In genomic region chr2:144230057-144230451, GRCh38 we compare ENCODE assay signal across 19 cellular contexts.
DNase-seq lines count a peak whose midpoint lies in the region; ATAC-seq and TF ChIP-seq lines count a peak whose summit lies in the region.
"Had no signal": no experiment of that assay in that cellular context is flagged by ENCODE, and none has a peak within 500 bp of the region (broad histone marks: within the 10 kb centered on the region; RNA-seq: fewer than 3 reads in every experiment).

No MANE protein-coding gene starts in this region.

- peaks cover 20% of the 10 kb centered on the region for H3K4me1 ChIP-seq in CD8-positive, alpha-beta memory T cell (ENCODE audit: insufficient read depth, low read length)
- H3K4me1 ChIP-seq in GM23338 (ENCODE audit: insufficient read depth) (peaks cover 39% of the 10 kb centered on the region), OCI-LY1 (ENCODE audit: insufficient read depth, low read length, severe bottlenecking) (peaks cover 61% of the 10 kb centered on the region)

- H3K9me2 ChIP-seq in GM23338 (ENCODE audit: insufficient read depth) (no peaks in the 10 kb centered on the region), OCI-LY1 (ENCODE audit: low read depth, low read length) (no peaks in the 10 kb centered on the region)

- no peak overlapping the region for H2AFZ ChIP-seq in GM23338
- H2AFZ ChIP-seq in OCI-LY1 (ENCODE audit: low read length), result no peak overlapping the region

- no peaks in the 10 kb centered on the region for H3K9me3 ChIP-seq in CD8-positive, alpha-beta memory T cell (ENCODE audit: low read length)
- H3K9me3 ChIP-seq in OCI-LY1 (ENCODE audit: low read length), result no peaks in the 10 kb centered on the region

- peaks cover 3 to 6% (median 4%) of the 10 kb centered on the region in 3 donors for H3K36me3 Mint-ChIP-seq in CD8-positive, alpha-beta memory T cell
- no peaks in the 10 kb centered on the region for H3K36me3 Mint-ChIP-seq in GM23338 (ENCODE audit: low read depth)

- peaks cover 0 to 3% (median 0%) of the 10 kb centered on the region in 5 donors for H3K9me3 Mint-ChIP-seq in CD8-positive, alpha-beta memory T cell
- no peaks in the 10 kb centered on the region for H3K9me3 Mint-ChIP-seq in GM23338
- H3K9me3 Mint-ChIP-seq: CD8-positive, alpha-beta T cell; memory B cell; stimulated activated memory B cell treated with anti-CD40 and anti-IgM and Interleukin-4, amounts not matched to agents 10 μg/mL and 1 μg/mL and 100 μg/mL, for 72 hours had no signal

- CTCF ChIA-PET in CD8-positive, alpha-beta memory T cell (lab: Charles Lee), result no interaction called here

- H3K79me2 ChIP-seq in GM23338 (replicated peaks; ENCODE audit: insufficient read depth) (no peaks in the 10 kb centered on the region), OCI-LY1 (ENCODE audit: insufficient read depth, low read length) (peaks cover 8% of the 10 kb centered on the region; the same call in 1 of the 2 replicates)

- H4K20me1 ChIP-seq in GM23338 (replicated peaks; ENCODE audit: insufficient read depth) (no peaks in the 10 kb centered on the region), OCI-LY1 (ENCODE audit: insufficient read depth, low read length) (no peaks in the 10 kb centered on the region)

- no peak for TF ChIP-seq CTCF in GM23338 (conservative IDR thresholded peaks at IDR 0.05; ENCODE audit: low read depth in 2 of 2)
- TF ChIP-seq CTCF in OCI-LY1 (IDR thresholded peaks at IDR 0.05; ENCODE audit: low read length), result no peak

- H3K4me1 Mint-ChIP-seq in CD8-positive, alpha-beta memory T cell, result peaks cover 53 to 85% (median 58%) of the 10 kb centered on the region in 3 donors
- peaks cover 50% of the 10 kb centered on the region for H3K4me1 Mint-ChIP-seq in GM23338

- no peaks in the 10 kb centered on the region for H3K36me3 ChIP-seq in CD8-positive, alpha-beta memory T cell (ENCODE audit: insufficient read depth, low read length)
- H3K36me3 ChIP-seq in GM23338 (ENCODE audit: insufficient read depth), result no peaks in the 10 kb centered on the region
- H3K36me3 ChIP-seq in OCI-LY1 (ENCODE audit: insufficient read depth, low read length), result peaks cover 14% of the 10 kb centered on the region; the same call in 1 of the 2 replicates

- H3K4me3 ChIP-seq in CD8-positive, alpha-beta memory T cell (ENCODE audit: low read length), result no peak overlapping the region
- H3K4me3 ChIP-seq in GM23338, result no peak overlapping the region
- no peak overlapping the region for H3K4me3 ChIP-seq in OCI-LY1 (ENCODE audit: low read depth, low read length, poor library complexity, severe bottlenecking)

- H3K4me2 ChIP-seq in GM23338 (no peak overlapping the region), OCI-LY1 (ENCODE audit: low read length) (no peak overlapping the region)

- POLR2A ChIA-PET in CD8-positive, alpha-beta memory T cell (lab: Charles Lee), result no interaction called here

- H3F3A ChIP-seq in GM23338 (replicated peaks; ENCODE audit: low read depth) (no peaks in the 10 kb centered on the region), OCI-LY1 (ENCODE audit: insufficient read depth, low read length) (no peaks in the 10 kb centered on the region)

- H3K27me3 ChIP-seq in CD8-positive, alpha-beta memory T cell (ENCODE audit: insufficient read depth, low read length, poor library complexity, severe bottlenecking), result no peaks in the 10 kb centered on the region
- H3K27me3 ChIP-seq in GM23338 (ENCODE audit: insufficient read depth) (no peaks in the 10 kb centered on the region), OCI-LY1 (ENCODE audit: insufficient read depth, low read length) (no peaks in the 10 kb centered on the region)

- peak overlapping the region in 1 of 7 donors; percentile 55 for H3K4me3 Mint-ChIP-seq in CD8-positive, alpha-beta memory T cell
- H3K4me3 Mint-ChIP-seq in GM23338, result no peak overlapping the region
- H3K4me3 Mint-ChIP-seq: CD8-positive, alpha-beta T cell; memory B cell; stimulated activated memory B cell treated with anti-CD40 and anti-IgM and Interleukin-4, amounts not matched to agents 10 μg/mL and 1 μg/mL and 100 μg/mL, for 72 hours had no signal

- peak overlapping the region; percentile 39; the same call in 1 of the 2 replicates for H3K9ac ChIP-seq in OCI-LY1 (ENCODE audit: low read length)

- no peak for DNase-seq in CD8-positive, alpha-beta memory T cell
- no peak for DNase-seq in GM23338 (ENCODE audit: low spot score)
- DNase-seq in cerebellar cortex (ENCODE audit: low spot score), result peak; percentile 44
- no peak for DNase-seq in activated CD4-positive, CD25-positive, alpha-beta regulatory T cell treated with anti-CD3 and anti-CD28 coated beads, Interleukin-2, amount 50 U/mL, for 72 hours
- DNase-seq in C1 segment of cervical spinal cord (lab: John Stamatoyannopoulos, UW), result no peak
- DNase-seq: activated CD8-positive, alpha-beta memory T cell treated with anti-CD3 and anti-CD28 coated beads for 24 hours; CD8-positive, alpha-beta T cell; cortex of kidney; left cardiac atrium; NCI-H1105; NCI-H2107; NCI-H526; nucleus accumbens; small intestine; stimulated activated CD4-positive, alpha-beta T cell treated with anti-CD3 and anti-CD28 coated beads, Interleukin-2, amount 100 ng/mL, for 24 hours had no signal

- H3K27ac ChIP-seq in CD8-positive, alpha-beta memory T cell (ENCODE audit: low read depth, low read length), result peak overlapping the region; percentile 27
- no peak overlapping the region for H3K27ac ChIP-seq in GM23338 (ENCODE audit: low read depth)
- peak overlapping the region; percentile 97 for H3K27ac ChIP-seq in OCI-LY1 (ENCODE audit: low read depth, low read length, poor library complexity, severe bottlenecking)

- no peak for ATAC-seq in GM23338
- ATAC-seq in GM19035 (IDR thresholded peaks at IDR 0.05; ENCODE audit: unreplicated experiment), result no peak
- ATAC-seq: CD8-positive, alpha-beta T cell; left cardiac atrium; stimulated activated memory B cell treated with anti-CD40 and anti-IgM and Interleukin-4, amounts not matched to agents 10 μg/mL and 1 μg/mL and 100 μg/mL, for 72 hours had no signal

- no peaks in the 10 kb centered on the region for H3K27me3 Mint-ChIP-seq in CD8-positive, alpha-beta memory T cell
- H3K27me3 Mint-ChIP-seq in GM23338 (ENCODE audit: insufficient read depth, low read depth, poor library complexity), result no peaks in the 10 kb centered on the region
- H3K27me3 Mint-ChIP-seq: memory B cell; stimulated activated memory B cell treated with anti-CD40 and anti-IgM and Interleukin-4, amounts not matched to agents 10 μg/mL and 1 μg/mL and 100 μg/mL, for 72 hours had no signal

- H3K27ac Mint-ChIP-seq in CD8-positive, alpha-beta memory T cell, result peak overlapping the region in 3 of 8 donors; percentile 60 to 73 (median 66)
- peak overlapping the region; percentile 86 for H3K27ac Mint-ChIP-seq in GM23338
- H3K27ac Mint-ChIP-seq: CD8-positive, alpha-beta T cell; memory B cell; stimulated activated memory B cell treated with anti-CD40 and anti-IgM and Interleukin-4, amounts not matched to agents 10 μg/mL and 1 μg/mL and 100 μg/mL, for 72 hours had no signal

TF ChIP-seq in GM23338, 12 proteins besides CTCF, POLR2A, EP300 and RAD21 (continues in another document):
- TF ChIP-seq ZNF331 (CRISPR knock-in tag; IDR thresholded peaks at IDR 0.05; ENCODE audit: low read depth) (no peak), ZNF114 (CRISPR knock-in tag; IDR thresholded peaks at IDR 0.05) (no peak), EZH2 (IDR thresholded peaks at IDR 0.05; ENCODE audit: low read depth, unreplicated experiment) (no peak), JUNB (IDR thresholded peaks at IDR 0.05; ENCODE audit: unreplicated experiment) (no peak), CREB1 (CRISPR knock-in tag; IDR thresholded peaks at IDR 0.05; ENCODE audit: low read depth) (no peak)
